In genomic region chr2:34161546-34161945, GRCh38 we compare ENCODE assay signal across 26 cellular contexts.
"Had no signal": no experiment of that assay in that cellular context is flagged by ENCODE, and none has a peak within 500 bp of the region (broad histone marks: within the 10 kb centered on the region; RNA-seq: fewer than 3 reads in every experiment).

No MANE protein-coding gene starts in this region.

- FAIRE-seq: kidney had no signal

- H3K27ac ChIP-seq: ascending aorta, brain microvascular endothelial cell, foreskin keratinocyte, heart left ventricle, ovary, tibial nerve had no signal

- H3K9me3 ChIP-seq: ascending aorta, heart left ventricle, ovary, tibial nerve had no signal

- DNase-seq: activated CD4-positive, alpha-beta T cell treated with anti-CD3 and anti-CD28 coated beads for 48 hours; activated CD4-positive, alpha-beta T cell treated with anti-CD3 and anti-CD28 coated beads, Interleukin-2, amount 50 U/mL, for 48 hours; activated CD4-positive, CD25-positive, alpha-beta regulatory T cell; activated CD8-positive, alpha-beta memory T cell treated with anti-CD3 and anti-CD28 coated beads for 24 hours; activated effector memory CD4-positive, alpha-beta T cell treated with anti-CD3 and anti-CD28 coated beads, Interleukin-2, amount 50 U/mL, for 16 hours; activated naive CD4-positive, alpha-beta T cell treated with anti-CD3 and anti-CD28 coated beads for 36 hours; activated naive CD8-positive, alpha-beta T cell treated with anti-CD3 and anti-CD28 coated beads, Interleukin-2, amount 10 ng/mL, durations not matched to agents 7 days and 5 days; activated T-cell treated with anti-CD3 and anti-CD28 coated beads, Interleukin-2, amount 50 U/mL, for 1 hour; brain microvascular endothelial cell; caudate nucleus; cortex of kidney; effector memory CD8-positive, alpha-beta T cell; heart left ventricle; hypothalamus; immature natural killer cell; kidney; ovary; retina; stimulated activated CD4-positive, alpha-beta T cell treated with anti-CD3 and anti-CD28 coated beads, Interleukin-15, amount 100 ng/mL, for 24 hours; stimulated activated CD4-positive, alpha-beta T cell treated with anti-CD3 and anti-CD28 coated beads, Interleukin-2, amount 100 ng/mL, for 24 hours; stimulated activated naive B cell treated with anti-CD40 and anti-IgM and Interleukin-4, amounts not matched to agents 10 μg/mL and 1 μg/mL and 100 μg/mL, for 72 hours; T-helper 1 cell had no signal

- H3K4me3 ChIP-seq: ascending aorta, heart left ventricle, lung, ovary, tibial nerve had no signal

- H3K36me3 ChIP-seq: ascending aorta, brain microvascular endothelial cell, heart left ventricle, ovary, tibial nerve had no signal

- H3K27me3 ChIP-seq: ascending aorta, brain microvascular endothelial cell, foreskin keratinocyte, heart left ventricle, ovary, tibial nerve had no signal

- H3K4me1 ChIP-seq: ascending aorta, foreskin keratinocyte, heart left ventricle, tibial nerve had no signal
